In genomic region chr14:57870686-57871457, GRCh38 we compare ENCODE assay signal across 15 cellular contexts. TPM values are rescaled to one million over a fixed set of nuclear protein-coding genes. Genes with fewer than 3 reads are reported as not detected.
DNase-seq lines count a peak whose midpoint lies in the region; ATAC-seq and TF ChIP-seq lines count a peak whose summit lies in the region.
"Had no signal": no experiment of that assay in that cellular context is flagged by ENCODE, and none has a peak within 500 bp of the region (broad histone marks: within the 10 kb centered on the region; RNA-seq: fewer than 3 reads in every experiment).

No MANE protein-coding gene starts in this region.

- 74% methylated on average over 3 of the region's 3 CpGs for WGBS in mesenchymal stem cell

- CTCF ChIA-PET in HEK293 (lab: Yijun Ruan, JAX): interaction anchor here (0.6 to 4.6 kb wide), 18 partner anchors 12 to 481 kb away, joined by 3 to 61 read pairs (median 4); no protein-coding TSS in a partner anchor

- H3K27me3 ChIP-seq in mesenchymal stem cell (ENCODE audit: control insufficient read depth in 1 of 2, insufficient read depth in 1 of 2, low read length in 2 of 2): peaks cover 3 to 20% of the 10 kb centered on the region in 2 experiments

- H3K14ac ChIP-seq in mesenchymal stem cell (ENCODE audit: low read length in 2 of 2): no peak overlapping the region

- H3K4me3 ChIP-seq in HEK293 (ENCODE audit: low read depth, low read length): no peak overlapping the region
- H3K4me3 ChIP-seq in mesenchymal stem cell (ENCODE audit: insufficient read depth in 1 of 2, low read depth in 1 of 2, low read length in 2 of 2): no peak overlapping the region
- H3K4me3 ChIP-seq: GM23248, Peyer's patch had no signal

- no peaks in the 10 kb centered on the region for H3K9me3 ChIP-seq in HEK293 (ENCODE audit: control insufficient read depth, insufficient read depth, low read depth, low read length)
- no peaks in the 10 kb centered on the region for H3K9me3 ChIP-seq in mesenchymal stem cell (ENCODE audit: control insufficient read depth, low read length)
- H3K9me3 ChIP-seq: Peyer's patch had no signal

- no peak overlapping the region for H2BK5ac ChIP-seq in mesenchymal stem cell (ENCODE audit: low read depth, low read length, poor library complexity, severe bottlenecking)

- no peaks in the 10 kb centered on the region for H3K79me1 ChIP-seq in mesenchymal stem cell (replicated peaks; ENCODE audit: low read length, poor library complexity, severe bottlenecking)

- H2AFZ ChIP-seq in mesenchymal stem cell (ENCODE audit: low read depth, low read length): no peak overlapping the region
- H2AFZ ChIP-seq: GM23248 had no signal

- H2BK120ac ChIP-seq in mesenchymal stem cell (ENCODE audit: low read depth, low read length): no peak overlapping the region

- H3K4ac ChIP-seq in mesenchymal stem cell (ENCODE audit: low read depth in 1 of 2, low read length in 2 of 2): no peak overlapping the region

- H4K91ac ChIP-seq in mesenchymal stem cell (ENCODE audit: low read length): no peak overlapping the region

- H2AK5ac ChIP-seq in mesenchymal stem cell (ENCODE audit: low read length, severe bottlenecking): no peak overlapping the region

- H4K8ac ChIP-seq in mesenchymal stem cell (ENCODE audit: low read length): no peak overlapping the region

- H3K23ac ChIP-seq in mesenchymal stem cell (ENCODE audit: low read length in 2 of 2): no peak overlapping the region

- no peak overlapping the region for H2BK12ac ChIP-seq in mesenchymal stem cell (ENCODE audit: low read length in 2 of 2)

- peak overlapping the region; percentile 22 for H3K9ac ChIP-seq in mesenchymal stem cell (ENCODE audit: low read length)
- H3K9ac ChIP-seq: GM23248 had no signal

- H2BK15ac ChIP-seq in mesenchymal stem cell (ENCODE audit: low read depth, poor library complexity, severe bottlenecking): no peak overlapping the region

- peak; percentile 48 for DNase-seq in ACHN
- peak; percentile 61 for DNase-seq in RPMI8226
- DNase-seq in mesenchymal stem cell: no peak
- no peak for DNase-seq in dedifferentiated amniotic fluid mesenchymal stem cell (ENCODE audit: extremely low spot score)
- DNase-seq in Ammon's horn (ENCODE audit: low spot score): no peak
- no peak for DNase-seq in islet precursor cell
- DNase-seq: CD4-positive, alpha-beta T cell; GF-D8; KG1; NCI-H2227 treated with DMSO at 0.1 percent for 48 hours; Peyer's patch; SHP77 treated with DMSO at 0.1 percent for 48 hours had no signal

- H3K36me3 ChIP-seq in HEK293 (ENCODE audit: control insufficient read depth in 2 of 2, insufficient read depth in 1 of 2, low read length in 2 of 2) (no peaks in the 10 kb centered on the region), mesenchymal stem cell (ENCODE audit: control insufficient read depth in 1 of 2, insufficient read depth in 2 of 2, low read depth in 1 of 2, low read length in 2 of 2) (no peaks in the 10 kb centered on the region)
- H3K36me3 ChIP-seq: Peyer's patch had no signal

- H3K27ac ChIP-seq in HEK293 (ENCODE audit: extremely low read depth, low read depth, low read length): no peak overlapping the region
- no peak overlapping the region for H3K27ac ChIP-seq in mesenchymal stem cell (ENCODE audit: low read length, poor library complexity, severe bottlenecking)
- H3K27ac ChIP-seq: GM23248, Peyer's patch had no signal

- H3K4me1 ChIP-seq in HEK293 (ENCODE audit: control insufficient read depth, insufficient read depth, low read length) (no peaks in the 10 kb centered on the region; the same call in 1 of the 2 replicates), mesenchymal stem cell (ENCODE audit: control insufficient read depth, insufficient read depth, low read depth, low read length) (peaks cover 8% of the 10 kb centered on the region)
- H3K4me1 ChIP-seq: Peyer's patch had no signal

- ATAC-seq in GM19328 (IDR thresholded peaks at IDR 0.05; ENCODE audit: unreplicated experiment): no peak

- POLR2A ChIA-PET in HEK293 (lab: Yijun Ruan, JAX): no interaction called here

- H3K18ac ChIP-seq in mesenchymal stem cell (ENCODE audit: low read depth in 1 of 2, low read length in 2 of 2): no peak overlapping the region

- in situ Hi-C loops in ACHN (cut with HindIII; ENCODE audit: low pct_ligation_motif_present, low pct_unique_long_range_greater_than_20kb, low sequenced_read_pairs): no loop called here

- no peak overlapping the region for H3K4me2 ChIP-seq in mesenchymal stem cell (ENCODE audit: low read length, poor library complexity, severe bottlenecking)

- TF ChIP-seq CTCF in HEK293 (tag by site-specific recombination; IDR thresholded peaks at IDR 0.05): no peak

TF ChIP-seq in HEK293, 187 proteins besides CTCF, POLR2A, EP300 and RAD21:
- TF ChIP-seq GLIS1 (tag by site-specific recombination; IDR thresholded peaks at IDR 0.05) (peak; percentile 63; the same call in 1 of the 2 replicates), ZNF76 (tag by site-specific recombination; IDR thresholded peaks at IDR 0.05; ENCODE audit: borderline replicate concordance, low read depth) (no peak)

RNA-seq across cellular contexts. Expression of gene SLC35F4, which starts 5.0 kb away (rescaled TPM):
- not detected for polyA plus RNA-seq in mesenchymal stem cell (2013, experiment 1 of 2)
- polyA plus RNA-seq in mesenchymal stem cell (2013, experiment 2 of 2): not detected
- polyA plus RNA-seq: GM23248 had no signal

Comparison
In these comparisons a context has a peak if more than half of its experiments do, and no peak if none do; other contexts are left out.
1. DNase-seq: peak in ACHN (single experiment) and RPMI8226 (single experiment); none in mesenchymal stem cell (single experiment), dedifferentiated amniotic fluid mesenchymal stem cell (single experiment), Ammon's horn (single experiment) and islet precursor cell (single experiment).